ENCODE assay signal across 1 cellular context in genomic region chr2:190452433-190452832, GRCh38.
TF ChIP-seq lines count a peak whose summit lies in the region.

No MANE protein-coding gene starts in this region.

TF ChIP-seq in HepG2, 621 proteins besides CTCF, POLR2A, EP300 and RAD21 (continued from another document):
- TF ChIP-seq ZNF414 (CRISPR knock-in tag; IDR thresholded peaks at IDR 0.05) (no peak), ZNF292 (CRISPR knock-in tag; IDR thresholded peaks at IDR 0.05; ENCODE audit: borderline replicate concordance, low read depth) (no peak), SATB2 (CRISPR knock-in tag; IDR thresholded peaks at IDR 0.05) (no peak), STAT6 (CRISPR knock-in tag; IDR thresholded peaks at IDR 0.05; ENCODE audit: borderline replicate concordance) (no peak), HHEX (CRISPR knock-in tag; IDR thresholded peaks at IDR 0.05) (no peak), HNF1B (CRISPR knock-in tag; IDR thresholded peaks at IDR 0.05) (no peak), ZNF7 (CRISPR knock-in tag; IDR thresholded peaks at IDR 0.05) (no peak), HES4 (CRISPR knock-in tag; IDR thresholded peaks at IDR 0.05; ENCODE audit: borderline replicate concordance) (no peak), ZNF788 (CRISPR knock-in tag; IDR thresholded peaks at IDR 0.05; ENCODE audit: borderline replicate concordance) (no peak), ZNF710 (CRISPR knock-in tag; IDR thresholded peaks at IDR 0.05; ENCODE audit: borderline replicate concordance) (no peak), ZBTB8A (CRISPR knock-in tag; IDR thresholded peaks at IDR 0.05; ENCODE audit: borderline replicate concordance, low read depth) (no peak), TBX2 (CRISPR knock-in tag; IDR thresholded peaks at IDR 0.05; ENCODE audit: borderline replicate concordance) (no peak), NONO (IDR thresholded peaks at IDR 0.05) (no peak), NONO (CRISPR knock-in tag; conservative IDR thresholded peaks at IDR 0.05) (no peak), U2AF2 (IDR thresholded peaks at IDR 0.05; ENCODE audit: low read depth, low read length) (no peak), TRAFD1 (CRISPR knock-in tag; IDR thresholded peaks at IDR 0.05; ENCODE audit: borderline replicate concordance) (no peak), ZNF138 (CRISPR knock-in tag; IDR thresholded peaks at IDR 0.05; ENCODE audit: low read depth) (no peak), PRDM4 (CRISPR knock-in tag; IDR thresholded peaks at IDR 0.05; ENCODE audit: borderline replicate concordance) (no peak), ZNF282 (IDR thresholded peaks at IDR 0.05; ENCODE audit: partially characterized antibody) (no peak), ZNF629 (CRISPR knock-in tag; conservative IDR thresholded peaks at IDR 0.05) (no peak)
